8 cellular contexts compared by ENCODE assay signal in the genomic region with DNA sequence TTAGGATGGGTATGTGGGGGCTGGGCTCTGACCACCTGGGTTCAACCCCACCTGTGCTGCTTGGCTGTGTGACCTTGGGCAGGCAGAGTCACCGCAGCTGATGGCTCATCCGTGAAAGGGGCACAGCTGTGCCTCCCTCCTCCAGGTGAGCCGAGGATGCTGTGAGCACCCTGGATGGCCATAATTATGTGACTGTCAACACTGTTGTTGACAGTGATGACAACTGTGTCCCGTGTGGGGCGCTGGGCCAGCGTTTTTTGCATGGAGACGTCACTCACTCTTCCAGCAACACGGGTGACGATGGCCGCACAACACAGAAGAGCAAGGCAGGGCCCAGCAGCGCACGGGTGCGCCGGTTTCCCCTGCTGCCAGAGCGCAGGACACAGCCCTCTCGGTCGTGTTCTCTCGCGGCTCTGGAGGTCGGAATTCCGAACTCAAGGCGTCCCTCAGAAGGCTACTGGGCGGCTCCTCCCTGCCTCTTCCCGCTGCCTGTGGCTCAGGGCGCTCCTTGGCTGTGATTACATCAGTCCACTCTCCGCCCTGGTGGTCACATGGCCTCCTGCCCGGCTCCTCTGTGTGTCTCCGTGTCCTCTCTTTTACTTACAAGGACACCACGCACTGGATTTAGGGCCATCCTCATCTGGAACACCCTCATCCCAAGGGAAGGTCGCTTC. TPM values are rescaled to one million over a fixed set of nuclear protein-coding genes. Genes with fewer than 3 reads are reported as not detected.
DNase-seq lines count a peak whose midpoint lies in the region; ATAC-seq and TF ChIP-seq lines count a peak whose summit lies in the region.

No MANE protein-coding gene starts in this region.

- intact Hi-C loops in prostate gland (cut with DNase I) = no loop called here

- TF ChIP-seq CTCF in epithelial cell of proximal tubule (conservative IDR thresholded peaks at IDR 0.05; ENCODE audit: low read depth, low read length) (no peak), prostate gland (IDR thresholded peaks at IDR 0.05) (no peak)

- no peak for ATAC-seq in GM18505 (IDR thresholded peaks at IDR 0.05; ENCODE audit: unreplicated experiment)

- no peaks in the 10 kb centered on the region for H3K27me3 ChIP-seq in prostate gland (replicated peaks; ENCODE audit: insufficient read depth)

- peaks cover 26% of the 10 kb centered on the region for H3K4me1 ChIP-seq in prostate gland (replicated peaks)

- H3K4me3 ChIP-seq in epithelial cell of proximal tubule (ENCODE audit: low read depth, low read length) (peak overlapping the region; percentile 71), prostate gland (peak overlapping the region; percentile 18 to 44)

- DNase-seq in UCSD-AML1 (lab: John Stamatoyannopoulos, UW; ENCODE audit: unreplicated experiment) = peak; percentile 41
- no peak for DNase-seq in epithelial cell of proximal tubule (ENCODE audit: low read depth)
- peak; percentile 59 for DNase-seq in prostate gland (ENCODE audit: low spot score)
- no peak for DNase-seq in SHP77 treated with DMSO at 0.1 percent for 48 hours (lab: John Stamatoyannopoulos, UW)
- no peak for DNase-seq in pons (ENCODE audit: low spot score)
- DNase-seq in SHP77 (lab: John Stamatoyannopoulos, UW) = no peak
- DNase-seq in nucleus accumbens (lab: John Stamatoyannopoulos, UW) = no peak

- H3K27ac ChIP-seq in prostate gland = peak overlapping the region; percentile 77 to 82

- no peaks in the 10 kb centered on the region for H3K9me3 ChIP-seq in prostate gland

- H3K36me3 ChIP-seq in prostate gland = no peaks in the 10 kb centered on the region

- TF ChIP-seq POLR2A in GM18505 (IDR thresholded peaks at IDR 0.05; ENCODE audit: borderline replicate concordance, extremely low read depth, insufficient read depth, insufficient read length) (peak; percentile 11), prostate gland (IDR thresholded peaks at IDR 0.05) (peak; percentile 74)

- 37% methylated on average over 30 of the region's 30 CpGs for WGBS in prostate gland

RNA-seq across cellular contexts. Expression of a gene that starts 1.3 kb away (rescaled TPM):
- total RNA-seq in epithelial cell of proximal tubule (6.2 and 8.6 TPM in 2 replicates), prostate gland (10 to 100 TPM; 22.4 to 37.5 TPM)

RNA-seq across cellular contexts. Expression of a gene that starts 41.8 kb away (rescaled TPM):
- total RNA-seq in epithelial cell of proximal tubule (1.0 TPM in 1 of 2 replicates, not detected in the other), prostate gland (1 to 10 TPM; 2.6 to 7.3 TPM)

Comparison
In these comparisons a context has a peak if more than half of its experiments do, and no peak if none do; other contexts are left out.
1. DNase-seq: peak in UCSD-AML1 (single experiment) and prostate gland (single experiment); none in epithelial cell of proximal tubule (single experiment), SHP77 treated with DMSO at 0.1 percent for 48 hours (single experiment), pons (single experiment), SHP77 (0 of 2) and nucleus accumbens (0 of 56).